15 cellular contexts compared by ENCODE assay signal in genomic region chr7:77995717-77996116, GRCh38.
DNase-seq lines count a peak whose midpoint lies in the region; ATAC-seq and TF ChIP-seq lines count a peak whose summit lies in the region.
"Had no signal": no experiment of that assay in that cellular context is flagged by ENCODE, and none has a peak within 500 bp of the region (broad histone marks: within the 10 kb centered on the region; RNA-seq: fewer than 3 reads in every experiment).

No MANE protein-coding gene starts in this region.

- no peaks in the 10 kb centered on the region for H3K27me3 Mint-ChIP-seq in endodermal cell (ENCODE audit: insufficient read depth)
- H3K27me3 Mint-ChIP-seq in neural progenitor cell (ENCODE audit: insufficient read depth, low read depth) = peaks cover 4% of the 10 kb centered on the region
- H3K27me3 Mint-ChIP-seq: activated B cell treated with CpG ODN at 0.5 μM for 24 hours had no signal

- H3K9me3 ChIP-seq in DOHH2 (ENCODE audit: control insufficient read depth, insufficient read depth, low read length) (no peaks in the 10 kb centered on the region), endodermal cell (ENCODE audit: control insufficient read depth, low read length) (no peaks in the 10 kb centered on the region), neural progenitor cell (ENCODE audit: low read depth) (no peaks in the 10 kb centered on the region)

- H3K4me2 ChIP-seq in DOHH2 (ENCODE audit: low read length) (no peak overlapping the region), neural progenitor cell (no peak overlapping the region)

- H3K36me3 Mint-ChIP-seq in endodermal cell (ENCODE audit: low read depth) (no peaks in the 10 kb centered on the region), neural progenitor cell (no peaks in the 10 kb centered on the region)
- H3K36me3 Mint-ChIP-seq: CD8-positive, alpha-beta T cell had no signal

- intact Hi-C loops in left colon (cut with DNase I, micrococcal nuclease) = no loop called here

- DNase-seq in NAMALWA (ENCODE audit: low spot score) (peak; percentile 31), endodermal cell (peak; percentile 83), neural progenitor cell (ENCODE audit: low spot score) (peak; percentile 55), GM20000 (ENCODE audit: low spot score) (no peak), left colon (no peak)
- DNase-seq: activated B cell treated with CpG ODN at 0.5 μM for 24 hours; activated T-cell treated with anti-CD3 and anti-CD28 coated beads for 4 hours; anterior cingulate cortex; CD8-positive, alpha-beta T cell; KG1; NCI-H2029; NK-92 treated with Interleukin-12 subunit alpha and Interleukin-12 subunit beta, amount 100 ng/mL, for 24 hours had no signal

- H3K4me1 Mint-ChIP-seq in endodermal cell (peaks cover 8% of the 10 kb centered on the region), neural progenitor cell (peaks cover 19% of the 10 kb centered on the region)
- H3K4me1 Mint-ChIP-seq: activated B cell treated with CpG ODN at 0.5 μM for 24 hours, nephron had no signal

- no peak overlapping the region for H3K9ac ChIP-seq in endodermal cell (ENCODE audit: extremely low read depth, low read length, poor library complexity, severe bottlenecking)
- no peak overlapping the region for H3K9ac ChIP-seq in neural progenitor cell

- WGBS in endodermal cell (ENCODE audit: insufficient coverage in 1 of 2, insufficient read length in 1 of 2), 2 experiments = 61 to 70% methylated on average over 4 to 6 of the region's 6 CpGs

- TF ChIP-seq CTCF in DOHH2 (IDR thresholded peaks at IDR 0.05; ENCODE audit: low read depth, low read length, poor library complexity, severe bottlenecking) (peak; percentile 24), endodermal cell (conservative IDR thresholded peaks at IDR 0.05) (peak; percentile 79), neural progenitor cell (IDR thresholded peaks at IDR 0.05) (peak; percentile 54), GM20000 (IDR thresholded peaks at IDR 0.05; ENCODE audit: extremely low read depth, missing control alignments) (no peak)

- H3K27ac Mint-ChIP-seq in endodermal cell (no peak overlapping the region), neural progenitor cell (no peak overlapping the region)
- H3K27ac Mint-ChIP-seq: activated B cell treated with CpG ODN at 0.5 μM for 24 hours; CD8-positive, alpha-beta T cell; nephron had no signal

- no peaks in the 10 kb centered on the region for H3F3A ChIP-seq in DOHH2 (ENCODE audit: control insufficient read depth, insufficient read depth)
- no peaks in the 10 kb centered on the region for H3F3A ChIP-seq in neural progenitor cell (ENCODE audit: low read depth)

- H3K9me2 ChIP-seq in DOHH2 (replicated peaks; ENCODE audit: control insufficient read depth, low read length) = no peaks in the 10 kb centered on the region

- H4K20me1 ChIP-seq in DOHH2 (ENCODE audit: control insufficient read depth, insufficient read depth, low read depth, low read length) (no peaks in the 10 kb centered on the region), neural progenitor cell (ENCODE audit: low read depth) (no peaks in the 10 kb centered on the region)

- H3K4me1 ChIP-seq in DOHH2 (ENCODE audit: control insufficient read depth, low read length) (no peaks in the 10 kb centered on the region), endodermal cell (ENCODE audit: control insufficient read depth, insufficient read depth, low read length) (no peaks in the 10 kb centered on the region), neural progenitor cell (no peaks in the 10 kb centered on the region)

- H3K4me3 ChIP-seq in DOHH2 (ENCODE audit: low read length) = no peak overlapping the region
- H3K4me3 ChIP-seq in endodermal cell (ENCODE audit: low read length) = no peak overlapping the region
- H3K4me3 ChIP-seq in neural progenitor cell = no peak overlapping the region

- H3K9me3 Mint-ChIP-seq in endodermal cell = peaks cover 4% of the 10 kb centered on the region
- no peaks in the 10 kb centered on the region for H3K9me3 Mint-ChIP-seq in neural progenitor cell

- H3K27ac ChIP-seq in DOHH2 (ENCODE audit: low read depth, low read length) (no peak overlapping the region), endodermal cell (ENCODE audit: low read depth, low read length) (no peak overlapping the region), neural progenitor cell (no peak overlapping the region)

- H3K27me3 ChIP-seq in DOHH2 (ENCODE audit: control insufficient read depth, low read length) (peaks cover 6% of the 10 kb centered on the region), endodermal cell (ENCODE audit: control insufficient read depth, insufficient read depth, low read length, poor library complexity, severe bottlenecking) (no peaks in the 10 kb centered on the region), neural progenitor cell (no peaks in the 10 kb centered on the region)

- H3K79me2 ChIP-seq in DOHH2 (ENCODE audit: control insufficient read depth, low read length) (no peaks in the 10 kb centered on the region), neural progenitor cell (ENCODE audit: low read depth) (no peaks in the 10 kb centered on the region)

- ATAC-seq in left colon (no peak), GM21529 (IDR thresholded peaks at IDR 0.05; ENCODE audit: unreplicated experiment) (no peak)
- ATAC-seq: CD8-positive, alpha-beta T cell had no signal

- H3K4me3 Mint-ChIP-seq in endodermal cell (no peak overlapping the region), neural progenitor cell (no peak overlapping the region)
- H3K4me3 Mint-ChIP-seq: activated B cell treated with CpG ODN at 0.5 μM for 24 hours; CD8-positive, alpha-beta T cell; nephron had no signal

- H3K36me3 ChIP-seq in DOHH2 (ENCODE audit: control insufficient read depth, low read length) (no peaks in the 10 kb centered on the region), endodermal cell (ENCODE audit: control insufficient read depth, insufficient read depth, low read length) (no peaks in the 10 kb centered on the region), neural progenitor cell (no peaks in the 10 kb centered on the region)

- peak overlapping the region; percentile 39 for H2AFZ ChIP-seq in neural progenitor cell (replicated peaks)

Comparison
In these comparisons a context has a peak if more than half of its experiments do, and no peak if none do; other contexts are left out.
1. DNase-seq: peak in NAMALWA (single experiment), endodermal cell (single experiment) and neural progenitor cell (single experiment); none in GM20000 (single experiment) and left colon (0 of 2).